In the genomic region with DNA sequence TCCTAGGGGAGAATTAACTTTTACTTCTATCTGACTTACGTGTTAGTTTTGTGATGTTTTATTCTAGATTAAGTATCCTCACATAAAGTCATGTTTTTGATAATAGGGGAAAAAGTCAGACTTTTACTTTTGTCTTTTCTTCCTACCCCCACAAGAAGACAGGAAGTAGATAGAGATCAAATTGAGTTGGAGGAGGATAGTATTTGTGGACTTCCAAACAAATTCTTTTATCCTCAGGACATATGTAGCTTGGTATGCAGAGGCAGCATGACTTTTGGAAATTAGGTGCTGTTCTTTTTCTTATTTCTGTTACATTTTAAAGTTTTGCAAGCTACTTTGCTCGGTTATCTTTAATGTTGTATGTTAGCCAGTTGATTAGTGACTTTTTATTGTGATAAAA, we compare ENCODE assay signal across 17 cellular contexts.
"Had no signal": no experiment of that assay in that cellular context is flagged by ENCODE, and none has a peak within 500 bp of the region (broad histone marks: within the 10 kb centered on the region; RNA-seq: fewer than 3 reads in every experiment).

No MANE protein-coding gene starts in this region.

- H3K27ac Mint-ChIP-seq: activated CD8-positive, alpha-beta T cell treated with anti-CD3 and anti-CD28 coated beads for 36 hours; activated naive CD4-positive, alpha-beta T cell treated with anti-CD3 and anti-CD28 coated beads, Interleukin-2, amount 50 U/mL, for 24 hours had no signal

- DNase-seq: activated CD4-positive, alpha-beta T cell treated with anti-CD3 and anti-CD28 coated beads for 48 hours; activated CD8-positive, alpha-beta T cell treated with anti-CD3 and anti-CD28 coated beads for 36 hours; activated effector memory CD4-positive, alpha-beta T cell treated with anti-CD3 and anti-CD28 coated beads, Interleukin-2, amount 50 U/mL, for 16 hours; activated T-cell treated with anti-CD3 and anti-CD28 coated beads, Interleukin-2, amount 50 U/mL, for 48 hours; esophagus squamous epithelium; foreskin fibroblast; head of caudate nucleus; kidney glomerular epithelial cell; left ventricle myocardium superior; mesenchymal stem cell; pancreas; sigmoid colon; stimulated activated CD4-positive, alpha-beta T cell treated with anti-CD3 and anti-CD28 coated beads, Interleukin-1b, Interleukin-23, amount 100 ng/mL, for 48 hours; T-helper 2 cell had no signal

- H3K36me3 ChIP-seq: esophagus squamous epithelium, pancreas, sigmoid colon had no signal

- H3K9me3 ChIP-seq: esophagus squamous epithelium, pancreas, sigmoid colon had no signal

- H3K4me3 ChIP-seq: coronary artery, esophagus squamous epithelium, pancreas, sigmoid colon had no signal

- H3K4me3 Mint-ChIP-seq: activated CD8-positive, alpha-beta T cell treated with anti-CD3 and anti-CD28 coated beads for 36 hours; activated naive CD4-positive, alpha-beta T cell treated with anti-CD3 and anti-CD28 coated beads, Interleukin-2, amount 50 U/mL, for 24 hours; neural crest cell had no signal

- H3K9me3 Mint-ChIP-seq: activated naive CD4-positive, alpha-beta T cell treated with anti-CD3 and anti-CD28 coated beads, Interleukin-2, amount 50 U/mL, for 24 hours had no signal

- H3K27ac ChIP-seq: coronary artery, esophagus squamous epithelium, pancreas had no signal

- H3K27me3 Mint-ChIP-seq: activated CD8-positive, alpha-beta T cell treated with anti-CD3 and anti-CD28 coated beads for 36 hours; activated naive CD4-positive, alpha-beta T cell treated with anti-CD3 and anti-CD28 coated beads, Interleukin-2, amount 50 U/mL, for 24 hours had no signal

- H3K27me3 ChIP-seq: esophagus squamous epithelium, pancreas, sigmoid colon had no signal
